In the genomic region with DNA sequence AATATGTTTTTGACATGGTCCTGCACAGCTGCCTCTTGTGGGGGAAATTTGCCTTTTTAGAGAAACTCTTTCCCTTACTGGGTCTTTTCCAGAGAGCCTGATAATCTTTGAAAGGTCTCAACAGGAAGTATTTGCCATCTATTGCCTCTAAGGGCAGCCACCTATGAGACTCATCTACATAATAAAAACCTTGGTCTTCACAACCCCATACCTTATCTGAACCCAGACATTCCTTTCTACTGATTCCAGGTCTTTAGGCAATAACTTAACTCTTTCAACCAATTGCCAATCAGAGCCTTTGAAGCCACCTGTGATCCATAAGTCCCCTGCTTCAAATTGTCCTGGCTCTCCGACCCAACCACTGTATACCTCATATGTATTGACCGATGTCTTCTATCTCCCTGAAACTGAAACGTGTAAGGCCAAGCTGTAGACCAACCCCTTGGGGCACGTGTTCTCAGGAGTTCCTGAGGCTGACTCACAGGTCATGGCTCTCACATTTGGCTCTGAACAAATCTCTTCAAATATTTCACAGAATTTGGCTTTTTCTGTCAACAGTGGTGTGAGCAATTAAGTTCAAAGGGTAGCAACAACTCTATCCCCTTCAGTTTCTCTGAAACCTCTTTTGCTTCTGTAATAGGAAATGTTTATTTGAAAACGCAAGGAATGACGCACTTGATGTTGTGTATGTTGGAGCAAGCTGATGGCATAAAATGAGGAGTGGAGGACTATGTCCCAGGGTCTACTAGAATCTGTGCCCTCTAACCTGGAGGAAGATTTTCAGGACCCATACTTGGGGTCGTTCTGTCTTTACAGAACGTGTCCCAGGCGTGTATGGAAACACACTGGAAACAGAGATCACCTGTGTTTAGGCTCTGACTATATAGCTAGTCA, we compare ENCODE assay signal across 20 cellular contexts. TPM values are rescaled to one million over a fixed set of nuclear protein-coding genes. Genes with fewer than 3 reads are reported as not detected.
DNase-seq lines count a peak whose midpoint lies in the region; ATAC-seq, FAIRE-seq and TF ChIP-seq lines count a peak whose summit lies in the region.
"Had no signal": no experiment of that assay in that cellular context is flagged by ENCODE, and none has a peak within 500 bp of the region (broad histone marks: within the 10 kb centered on the region; RNA-seq: fewer than 3 reads in every experiment).

No MANE protein-coding gene starts in this region.

- H3K36me3 ChIP-seq in bronchial epithelial cell (ENCODE audit: control insufficient read depth, insufficient read depth, low read length): no peaks in the 10 kb centered on the region
- H3K36me3 ChIP-seq: colonic mucosa, HAP-1, vagina had no signal

- H3K27ac Mint-ChIP-seq in Calu3 (ENCODE audit: unreplicated experiment) (peak overlapping the region; percentile 68), mesothelial cell of epicardium (no peak overlapping the region)
- H3K27ac Mint-ChIP-seq: activated T-cell treated with anti-CD3 and anti-CD28 coated beads, Interleukin-2, amount 50 U/mL, for 24 hours had no signal

- CTCF ChIA-PET in Calu3 (lab: Charles Lee): interaction anchor here (0.7 kb wide), 1 partner anchor 25 kb away, joined by 4 read pairs; no protein-coding TSS in a partner anchor

- no peaks in the 10 kb centered on the region for H3K9me3 Mint-ChIP-seq in Calu3 (ENCODE audit: low read depth, unreplicated experiment)
- H3K9me3 Mint-ChIP-seq in mesothelial cell of epicardium: no peaks in the 10 kb centered on the region
- H3K9me3 Mint-ChIP-seq: activated T-cell treated with anti-CD3 and anti-CD28 coated beads, Interleukin-2, amount 50 U/mL, for 24 hours had no signal

- peaks cover under 1% of the 10 kb centered on the region for H3K27me3 ChIP-seq in bronchial epithelial cell (ENCODE audit: control insufficient read depth, insufficient read depth, low read length)
- H3K27me3 ChIP-seq: colonic mucosa, vagina had no signal

- TF ChIP-seq CTCF in Calu3 (IDR thresholded peaks at IDR 0.05; ENCODE audit: unreplicated experiment) (no peak), bronchial epithelial cell (IDR thresholded peaks at IDR 0.05; ENCODE audit: insufficient read depth, low read length, severe bottlenecking) (no peak), mesothelial cell of epicardium (IDR thresholded peaks at IDR 0.05; ENCODE audit: unreplicated experiment) (no peak)

- H3K27me3 Mint-ChIP-seq in Calu3 (ENCODE audit: unreplicated experiment) (no peaks in the 10 kb centered on the region), mesothelial cell of epicardium (ENCODE audit: low read depth) (peaks cover 56% of the 10 kb centered on the region)

- intact Hi-C loops in Calu3 (cut with micrococcal nuclease; ENCODE audit: unreplicated experiment): loop anchor here (2.0 to 5.0 kb wide), 2 partner anchors 98 to 183 kb away; no protein-coding TSS in a partner anchor

- BruUV-seq in Calu3 (replicated peaks; lab: Mats Ljungman, UMichigan): no TSS peak

- H3K4me3 Mint-ChIP-seq in Calu3 (ENCODE audit: low read depth, unreplicated experiment) (peak overlapping the region; percentile 21), mesothelial cell of epicardium (no peak overlapping the region)
- H3K4me3 Mint-ChIP-seq: activated T-cell treated with anti-CD3 and anti-CD28 coated beads, Interleukin-2, amount 50 U/mL, for 24 hours had no signal

- DNase-seq in Calu3 (peak; percentile 44), LHCN-M2 (ENCODE audit: low read depth) (peak; percentile 9), bronchial epithelial cell (ENCODE audit: low read depth) (peak; percentile 29), left lobe of liver (ENCODE audit: low spot score) (peak; percentile 65), caudate nucleus (lab: John Stamatoyannopoulos, UW) (no peak), mesothelial cell of epicardium (ENCODE audit: low spot score in 2 of 2, unreplicated experiment in 2 of 2) (no peak), NCI-H345 treated with DMSO at 0.1 percent for 48 hours (lab: John Stamatoyannopoulos, UW; ENCODE audit: unreplicated experiment) (no peak)
- DNase-seq: activated CD4-positive, alpha-beta T cell treated with anti-CD3 and anti-CD28 coated beads for 4 hours; activated T-cell treated with anti-CD3 and anti-CD28 coated beads, Interleukin-2, amount 50 U/mL, for 24 hours; colonic mucosa; Karpas-422; NCI-H187 treated with DMSO at 0.1 percent for 48 hours; NCI-H774; nucleus accumbens; stimulated activated naive CD8-positive, alpha-beta T cell treated with anti-CD3 and anti-CD28 coated beads, Interleukin-15, Interleukin-2, amounts not matched to agents 100 U/mL and 50 U/mL, for 24 hours had no signal

- H3K4me1 Mint-ChIP-seq in Calu3 (ENCODE audit: low read depth, unreplicated experiment) (peaks cover 40% of the 10 kb centered on the region), mesothelial cell of epicardium (peaks cover 2% of the 10 kb centered on the region)

- ATAC-seq in left lobe of liver (peak; percentile 81), HG03097 (IDR thresholded peaks at IDR 0.05; ENCODE audit: low FRiP score, unreplicated experiment) (no peak)
- ATAC-seq: Right ventricle myocardium inferior; stimulated activated naive CD8-positive, alpha-beta T cell treated with anti-CD3 and anti-CD28 coated beads, Interleukin-15, Interleukin-2, amounts not matched to agents 100 U/mL and 50 U/mL, for 24 hours had no signal

- H3K36me3 Mint-ChIP-seq in Calu3 (ENCODE audit: insufficient read depth, unreplicated experiment): no peaks in the 10 kb centered on the region
- H3K36me3 Mint-ChIP-seq in mesothelial cell of epicardium: no peaks in the 10 kb centered on the region

- no peak overlapping the region for H3K27ac ChIP-seq in caudate nucleus (ENCODE audit: low read depth, low read length)
- H3K27ac ChIP-seq: colonic mucosa, vagina had no signal

- H3K4me3 ChIP-seq in bronchial epithelial cell (ENCODE audit: low read depth, low read length): no peak overlapping the region
- H3K4me3 ChIP-seq: colonic mucosa, HAP-1, smooth muscle cell, vagina had no signal

- FAIRE-seq in bronchial epithelial cell (lab: Jason Lieb, UNC): no peak

RNA-seq across cellular contexts. Expression of a gene that starts 49.2 kb away (rescaled TPM):
- total RNA-seq in Calu3 (2022) (327 and 328 TPM in 2 replicates), LHCN-M2 (2014; rRNA removed) (160 and 224 TPM in 2 replicates), bronchial epithelial cell (133 and 180 TPM in 2 replicates), left lobe of liver (192 TPM), mesothelial cell of epicardium (242 to 256 TPM (median 248 TPM) in 3 replicates)
- 168 TPM for polyA plus RNA-seq in LHCN-M2 (2012)

Comparison
In these comparisons a context has a peak if more than half of its experiments do, and no peak if none do; other contexts are left out.
1. DNase-seq: peak in Calu3 (single experiment), LHCN-M2 (single experiment), bronchial epithelial cell (single experiment) and left lobe of liver (single experiment); none in caudate nucleus (0 of 61), mesothelial cell of epicardium (0 of 2) and NCI-H345 treated with DMSO at 0.1 percent for 48 hours (single experiment).